23 cellular contexts compared by ENCODE assay signal in the genomic region with DNA sequence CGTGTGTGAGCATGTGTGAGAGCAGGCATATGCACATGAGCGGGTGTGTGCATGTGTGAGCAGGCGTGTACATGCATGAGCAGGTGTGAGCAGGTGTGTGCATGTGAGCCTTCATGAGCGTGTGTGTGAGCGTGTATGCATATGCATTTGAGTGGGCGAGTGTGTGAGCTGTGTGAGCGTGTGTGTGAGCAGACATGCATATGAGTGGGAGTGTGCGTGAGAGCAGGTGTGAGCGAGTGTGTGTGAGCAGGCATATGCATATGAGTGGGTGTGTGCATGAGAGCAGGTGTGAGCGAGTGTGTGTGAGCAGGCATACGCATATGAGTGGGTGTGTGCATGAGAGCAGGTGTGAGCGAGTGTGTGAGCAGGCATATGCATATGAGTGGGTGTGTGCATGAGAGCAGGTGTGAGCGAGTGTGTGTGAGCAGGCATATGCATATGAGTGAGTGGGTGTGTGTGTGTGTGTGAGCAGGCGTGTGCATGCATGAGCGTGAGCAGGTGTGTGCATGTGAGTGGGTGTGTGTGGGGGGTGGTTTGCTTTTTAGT. TPM values are rescaled to one million over a fixed set of nuclear protein-coding genes. Genes with fewer than 3 reads are reported as not detected.
DNase-seq lines count a peak whose midpoint lies in the region; ATAC-seq, FAIRE-seq and TF ChIP-seq lines count a peak whose summit lies in the region.
"Had no signal": no experiment of that assay in that cellular context is flagged by ENCODE, and none has a peak within 500 bp of the region (broad histone marks: within the 10 kb centered on the region; RNA-seq: fewer than 3 reads in every experiment).

No MANE protein-coding gene starts in this region.

- TF ChIP-seq EP300 in GM12878 (IDR thresholded peaks at IDR 0.05; ENCODE audit: borderline replicate concordance in 1 of 2, control insufficient read depth in 1 of 2, low read depth in 2 of 2, low read length in 2 of 2), result no peak

- no peaks in the 10 kb centered on the region for H4K20me1 ChIP-seq in GM12878 (ENCODE audit: control insufficient read depth, insufficient read depth)
- H4K20me1 ChIP-seq: BLaER1 had no signal

- peaks cover 5% of the 10 kb centered on the region for H3K36me3 ChIP-seq in CD8-positive, alpha-beta T cell (ENCODE audit: insufficient read depth, low read length)
- no peaks in the 10 kb centered on the region; a peak in 3 of 4 replicates for H3K36me3 ChIP-seq in GM12878 (ENCODE audit: control insufficient read depth in 2 of 2, insufficient read depth in 2 of 2, low read length in 1 of 2)
- no peaks in the 10 kb centered on the region for H3K36me3 ChIP-seq in WERI-Rb-1
- no peaks in the 10 kb centered on the region for H3K36me3 ChIP-seq in BE2C

- no peaks in the 10 kb centered on the region for H3K4me1 ChIP-seq in CD8-positive, alpha-beta T cell (ENCODE audit: insufficient read depth, low read length)
- H3K4me1 ChIP-seq in GM12878 (ENCODE audit: control insufficient read depth, insufficient read depth, low read length) (no peaks in the 10 kb centered on the region), BE2C (no peaks in the 10 kb centered on the region)
- H3K4me1 ChIP-seq: A549, BLaER1 had no signal

- H3K27ac Mint-ChIP-seq in CD8-positive, alpha-beta T cell, result peak overlapping the region; percentile 4
- H3K27ac Mint-ChIP-seq in glutamatergic neuron (ENCODE audit: unreplicated experiment), result peak overlapping the region; percentile 35
- peak overlapping the region; percentile 11 for H3K27ac Mint-ChIP-seq in type B pancreatic cell
- H3K27ac Mint-ChIP-seq: IgD-negative memory B cell had no signal

- peaks cover 42% of the 10 kb centered on the region for H3K36me3 Mint-ChIP-seq in CD8-positive, alpha-beta T cell
- peaks cover 8% of the 10 kb centered on the region for H3K36me3 Mint-ChIP-seq in glutamatergic neuron (ENCODE audit: unreplicated experiment)
- H3K36me3 Mint-ChIP-seq in type B pancreatic cell, result peaks cover 12% of the 10 kb centered on the region

- H3K9me3 ChIP-seq in CD8-positive, alpha-beta T cell (ENCODE audit: low read length), result no peaks in the 10 kb centered on the region
- H3K9me3 ChIP-seq in GM12878 (replicated peaks; ENCODE audit: control insufficient read depth, insufficient read depth, low read length) (peaks cover 2% of the 10 kb centered on the region; the same call in 2 of the 3 replicates), WERI-Rb-1 (ENCODE audit: severe bottlenecking) (no peaks in the 10 kb centered on the region), BE2C (no peaks in the 10 kb centered on the region)
- H3K9me3 ChIP-seq: A549, BLaER1 had no signal

- H3K4me1 Mint-ChIP-seq in CD8-positive, alpha-beta T cell (ENCODE audit: low read depth), result no peaks in the 10 kb centered on the region
- H3K4me1 Mint-ChIP-seq in glutamatergic neuron (ENCODE audit: low read depth, unreplicated experiment) (peaks cover 10% of the 10 kb centered on the region), type B pancreatic cell (ENCODE audit: unreplicated experiment) (no peaks in the 10 kb centered on the region)
- H3K4me1 Mint-ChIP-seq: CD14-positive monocyte, IgD-negative memory B cell had no signal

- H3K4me2 ChIP-seq in GM12878 (ENCODE audit: control insufficient read depth, insufficient read depth), result no peak overlapping the region
- H3K4me2 ChIP-seq: A549, BLaER1 had no signal

- no peaks in the 10 kb centered on the region for H3K27me3 Mint-ChIP-seq in CD8-positive, alpha-beta T cell (ENCODE audit: low read depth)
- H3K27me3 Mint-ChIP-seq in glutamatergic neuron (ENCODE audit: unreplicated experiment) (peaks cover 11% of the 10 kb centered on the region), type B pancreatic cell (no peaks in the 10 kb centered on the region)
- H3K27me3 Mint-ChIP-seq: CD4-positive, alpha-beta memory T cell; IgD-negative memory B cell had no signal

- H3K27me3 ChIP-seq in CD8-positive, alpha-beta T cell (ENCODE audit: insufficient read depth, low read length), result no peaks in the 10 kb centered on the region
- H3K27me3 ChIP-seq in GM12878 (replicated peaks in 1 of 2; ENCODE audit: control insufficient read depth in 2 of 2, insufficient read depth in 2 of 2, low read length in 1 of 2), result no peaks in the 10 kb centered on the region
- no peaks in the 10 kb centered on the region for H3K27me3 ChIP-seq in WERI-Rb-1 (ENCODE audit: insufficient read depth, low read depth, severe bottlenecking)
- no peaks in the 10 kb centered on the region for H3K27me3 ChIP-seq in BE2C
- H3K27me3 ChIP-seq: BLaER1 had no signal

- SMC1A ChIA-PET in GM12878 (lab: Charles Lee; ENCODE audit: uncharacterized antibody, unreplicated experiment), result interaction anchor here (0.6 kb wide), 1 partner anchor 120 kb away, joined by 3 read pairs; no protein-coding TSS in a partner anchor

- RAD21 ChIA-PET in GM12878 (lab: Charles Lee; ENCODE audit: unreplicated experiment), result no interaction called here

- 96% methylated on average over 15 of the region's 15 CpGs for WGBS in GM12878 (ENCODE audit: insufficient coverage, insufficient replicate concordance, low lambda C conversion rate, missing lambda C conversion rate)

- no peak for FAIRE-seq in GM12878 (lab: Jason Lieb, UNC)
- FAIRE-seq in H54 (lab: Jason Lieb, UNC), result no peak
- FAIRE-seq: A549, GM18507, HepG2 had no signal

- CTCF ChIA-PET in CD8-positive, alpha-beta T cell (lab: Charles Lee), result no interaction called here
- CTCF ChIA-PET in GM12878 (lab: Yijun Ruan, JAX), result no interaction called here

- intact Hi-C loops in CD8-positive, alpha-beta T cell (cut with DNase I, micrococcal nuclease), result no loop called here
- intact Hi-C loops in GM12878 (cut with micrococcal nuclease; ENCODE audit: unreplicated experiment), result no loop called here

- no peak overlapping the region for H2AFZ ChIP-seq in GM12878 (ENCODE audit: control insufficient read depth, low read depth, low read length)

- H3K4me3 ChIP-seq in CD8-positive, alpha-beta T cell (ENCODE audit: low read depth, low read length), result no peak overlapping the region
- H3K4me3 ChIP-seq in GM12878 (no peak overlapping the region), WERI-Rb-1 (ENCODE audit: low read depth, low read length) (no peak overlapping the region), BE2C (ENCODE audit: low read depth, low read length) (no peak overlapping the region)
- H3K4me3 ChIP-seq: A549, BLaER1 had no signal

- no peak for TF ChIP-seq CTCF in CD8-positive, alpha-beta T cell (IDR thresholded peaks at IDR 0.05)
- TF ChIP-seq CTCF in GM12878 (IDR thresholded peaks at IDR 0.05 in 2 of 3, conservative IDR thresholded peaks at IDR 0.05 in 1 of 3; ENCODE audit: control insufficient read depth in 2 of 3, extremely low read depth in 1 of 3, insufficient read depth in 1 of 3, low read depth in 3 of 3, low read length in 3 of 3) (no peak), glutamatergic neuron (IDR thresholded peaks at IDR 0.05; ENCODE audit: partially characterized antibody, unreplicated experiment) (no peak), type B pancreatic cell (conservative IDR thresholded peaks at IDR 0.05) (no peak), WERI-Rb-1 (IDR thresholded peaks at IDR 0.05; ENCODE audit: low read depth, low read length) (no peak), BE2C (IDR thresholded peaks at IDR 0.05; ENCODE audit: low read depth, low read length) (no peak)

- peaks cover 6% of the 10 kb centered on the region for H3K9me3 Mint-ChIP-seq in CD8-positive, alpha-beta T cell
- H3K9me3 Mint-ChIP-seq in glutamatergic neuron (ENCODE audit: unreplicated experiment) (peaks cover 10% of the 10 kb centered on the region), type B pancreatic cell (no peaks in the 10 kb centered on the region)

- BruUV-seq in GM12878 (replicated peaks; lab: Mats Ljungman, UMichigan), result no TSS peak

- no peak overlapping the region for H3K4me3 Mint-ChIP-seq in CD8-positive, alpha-beta T cell
- no peak overlapping the region for H3K4me3 Mint-ChIP-seq in glutamatergic neuron (ENCODE audit: unreplicated experiment)
- H3K4me3 Mint-ChIP-seq in type B pancreatic cell, result no peak overlapping the region
- H3K4me3 Mint-ChIP-seq: CD14-positive monocyte; CD4-positive, alpha-beta memory T cell; IgD-negative memory B cell had no signal

- in situ Hi-C loops in GM12878 (cut with MboI), result no loop called here

- no peak overlapping the region for H3K27ac ChIP-seq in CD8-positive, alpha-beta T cell (ENCODE audit: low read depth, low read length)
- H3K27ac ChIP-seq in GM12878 (ENCODE audit: control insufficient read depth, insufficient read depth) (no peak overlapping the region), WERI-Rb-1 (no peak overlapping the region)
- H3K27ac ChIP-seq: 22Rv1, A549, BLaER1 had no signal

- no peaks in the 10 kb centered on the region for H3K79me2 ChIP-seq in GM12878 (ENCODE audit: control insufficient read depth, insufficient read depth, low read length)

- POLR2A ChIA-PET in CD8-positive, alpha-beta T cell (lab: Charles Lee), result no interaction called here
- POLR2A ChIA-PET in GM12878 (lab: Charles Lee), result no interaction called here

- no peak overlapping the region for H3K9ac ChIP-seq in GM12878 (ENCODE audit: control insufficient read depth, insufficient read depth, low read length)
- H3K9ac ChIP-seq: BLaER1 had no signal

- no peak for TF ChIP-seq RAD21 in GM12878 (IDR thresholded peaks at IDR 0.05; ENCODE audit: insufficient read depth, low read depth, low read length)

- no peak for ATAC-seq in CD8-positive, alpha-beta T cell
- no peak for ATAC-seq in GM12878
- ATAC-seq: A549, HepG2 had no signal

- 0 out of 2 replicates have a peak, but pooled peaks have one; percentile 7 for TF ChIP-seq POLR2A in GM12878 (IDR thresholded peaks at IDR 0.05; ENCODE audit: low read depth, low read length)
- TF ChIP-seq POLR2A in H54 (IDR thresholded peaks at IDR 0.05; ENCODE audit: low read depth, low read length), result no peak

- no peak for DNase-seq in CD8-positive, alpha-beta T cell
- DNase-seq in GM12878 (ENCODE audit: low read depth, low spot score), result no peak
- DNase-seq in glutamatergic neuron, result no peak
- no peak for DNase-seq in type B pancreatic cell (ENCODE audit: extremely low spot score, unreplicated experiment)
- DNase-seq in WERI-Rb-1, result no peak
- no peak for DNase-seq in H54 (ENCODE audit: insufficient read length, low spot score)
- DNase-seq in BE2C, result no peak
- DNase-seq: AML-193; Calu3; CD4-positive, alpha-beta memory T cell; DMS79 treated with DMSO at 0.1 percent for 48 hours; GF-D8; HCEC 1CT; Karpas-422; KBM-7 had no signal

RNA-seq across cellular contexts. Expression of gene NKX6-2, which starts 30.7 kb away (rescaled TPM):
- total RNA-seq in CD8-positive, alpha-beta T cell, result not detected
- total RNA-seq in GM12878 (2013; cell fraction: nucleolus; rRNA removed), result not detected in 2 replicates
- not detected in 2 replicates for total RNA-seq in GM12878 (2014; rRNA removed)
- total RNA-seq in GM12878 (2014; rRNA removed; fragmentation: Illumina TruSeq; extraction: Trizol), result not detected in 2 replicates
- total RNA-seq in GM12878 (2021), result not detected in 2 replicates
- not detected for polyA plus RNA-seq in GM12878 (2011; ENCODE audit: low read depth)
- polyA plus RNA-seq in GM12878 (2011; rRNA removed), result not detected in 2 replicates
- not detected in 2 replicates for polyA plus RNA-seq in GM12878 (2011; cell fraction: cytosol; rRNA removed)
- not detected in 2 replicates for polyA plus RNA-seq in GM12878 (2011; cell fraction: nucleus; rRNA removed)
- not detected in 2 replicates for polyA plus RNA-seq in GM12878 (2012)
- polyA plus RNA-seq in GM12878 (2014; fragmentation: Illumina TruSeq; extraction: Trizol), result not detected in 2 replicates
- 1 to 10 TPM in 1 of 2 experiments, under 1 TPM in 1; 0.45 to 1.8 TPM for polyA plus RNA-seq in GM12878 (2014; fragmentation: Nextera tagmentation; extraction: Ambion mirVana)
- not detected in 2 replicates for polyA plus RNA-seq in GM12878 (2014; rRNA removed)
- polyA plus RNA-seq in GM12878 (2016; fragmentation: Nextera tagmentation; extraction: Ambion mirVana), result not detected
- polyA minus RNA-seq in GM12878 (2011; rRNA and poly(A)+ RNA removed), result not detected in 2 replicates
- not detected in 2 replicates for polyA minus RNA-seq in GM12878 (2011; cell fraction: cytosol; rRNA and poly(A)+ RNA removed)
- not detected in 2 replicates for polyA minus RNA-seq in GM12878 (2011; cell fraction: nucleus; rRNA and poly(A)+ RNA removed)
- 6.2 TPM for total RNA-seq in glutamatergic neuron (ENCODE audit: unreplicated experiment)
- 0.14 and 0.26 TPM in 2 replicates for total RNA-seq in type B pancreatic cell (ENCODE audit: low replicate concordance)
- not detected for polyA plus RNA-seq in BE2C (2012; ENCODE audit: insufficient read depth, insufficient read length, low read depth)
- total RNA-seq: Calu3; CD4-positive, alpha-beta memory T cell; H4; HepG2 had no signal
- polyA plus RNA-seq: A549, CD14-positive monocyte, HepG2, IgD-negative memory B cell had no signal
